ENCODE assay signal across 17 cellular contexts in genomic region chr1:194281372-194281771, GRCh38.
"Had no signal": no experiment of that assay in that cellular context is flagged by ENCODE, and none has a peak within 500 bp of the region (broad histone marks: within the 10 kb centered on the region; RNA-seq: fewer than 3 reads in every experiment).

No MANE protein-coding gene starts in this region.

- H3K4me1 Mint-ChIP-seq: stimulated activated effector memory CD8-positive, alpha-beta T cell treated with anti-CD3 and anti-CD28 coated beads, Interleukin-12 subunit alpha, Interleukin-12 subunit beta, amount 100 ng/mL, for 72 hours had no signal

- H3K27ac Mint-ChIP-seq: activated CD4-positive, alpha-beta memory T cell treated with anti-CD3 and anti-CD28 coated beads for 36 hours; natural killer cell treated with Interleukin-12 subunit alpha and Interleukin-12 subunit beta and Interleukin-15 and Interleukin-18, amount 100 ng/mL, for 72 hours; stimulated activated effector memory CD8-positive, alpha-beta T cell treated with anti-CD3 and anti-CD28 coated beads, Interleukin-12 subunit alpha, Interleukin-12 subunit beta, amount 100 ng/mL, for 72 hours had no signal

- H3K36me3 Mint-ChIP-seq: natural killer cell treated with Interleukin-12 subunit alpha and Interleukin-12 subunit beta and Interleukin-15 and Interleukin-18, amount 100 ng/mL, for 72 hours had no signal

- ATAC-seq: natural killer cell treated with Interleukin-12 subunit alpha and Interleukin-12 subunit beta and Interleukin-15 and Interleukin-18, amount 100 ng/mL, for 72 hours; stimulated activated effector memory CD8-positive, alpha-beta T cell treated with anti-CD3 and anti-CD28 coated beads, Interleukin-12 subunit alpha, Interleukin-12 subunit beta, amount 100 ng/mL, for 72 hours had no signal

- H3K9me3 Mint-ChIP-seq: stimulated activated effector memory CD8-positive, alpha-beta T cell treated with anti-CD3 and anti-CD28 coated beads, Interleukin-12 subunit alpha, Interleukin-12 subunit beta, amount 100 ng/mL, for 72 hours had no signal

- H3K4me3 Mint-ChIP-seq: activated CD4-positive, alpha-beta memory T cell treated with anti-CD3 and anti-CD28 coated beads for 36 hours; natural killer cell treated with Interleukin-12 subunit alpha and Interleukin-12 subunit beta and Interleukin-15 and Interleukin-18, amount 100 ng/mL, for 72 hours; stimulated activated effector memory CD8-positive, alpha-beta T cell treated with anti-CD3 and anti-CD28 coated beads, Interleukin-12 subunit alpha, Interleukin-12 subunit beta, amount 100 ng/mL, for 72 hours had no signal

- DNase-seq: activated CD4-positive, alpha-beta memory T cell treated with anti-CD3 and anti-CD28 coated beads for 36 hours; activated CD4-positive, alpha-beta T cell treated with anti-CD3 and anti-CD28 coated beads for 4 hours; activated effector memory CD4-positive, alpha-beta T cell treated with Interleukin-2 at 50 U/mL for 16 hours; activated naive CD4-positive, alpha-beta T cell treated with anti-CD3 and anti-CD28 coated beads, Interleukin-2, amount 50 U/mL, for 16 hours; activated T-cell treated with anti-CD3 and anti-CD28 coated beads, Interleukin-2, amount 50 U/mL, for 1 hour; amygdala; dorsolateral prefrontal cortex; foreskin fibroblast; mesenchymal stem cell; nucleus accumbens; sigmoid colon; stimulated activated CD4-positive, alpha-beta T cell treated with anti-CD3 and anti-CD28 coated beads, Interleukin-4, amount 100 ng/mL, for 24 hours; T-helper 2 cell; upper lobe of left lung had no signal

- FAIRE-seq: colon had no signal

- H3K27me3 Mint-ChIP-seq: activated CD4-positive, alpha-beta memory T cell treated with anti-CD3 and anti-CD28 coated beads for 36 hours; natural killer cell treated with Interleukin-12 subunit alpha and Interleukin-12 subunit beta and Interleukin-15 and Interleukin-18, amount 100 ng/mL, for 72 hours had no signal
